In genomic region chr7:1587738-1588137, GRCh38 we compare ENCODE assay signal across 29 cellular contexts. TPM values are rescaled to one million over a fixed set of nuclear protein-coding genes. Genes with fewer than 3 reads are reported as not detected.
"Had no signal": no experiment of that assay in that cellular context is flagged by ENCODE, and none has a peak within 500 bp of the region (broad histone marks: within the 10 kb centered on the region; RNA-seq: fewer than 3 reads in every experiment).

No MANE protein-coding gene starts in this region.

- H3K27me3 ChIP-seq: ascending aorta, colonic mucosa had no signal

- ATAC-seq: activated naive CD4-positive, alpha-beta T cell treated with anti-CD3 and anti-CD28 coated beads, Interleukin-2, amount 50 U/mL, for 72 hours; activated T-cell treated with anti-CD3 and anti-CD28 coated beads, Interleukin-2, amount 50 U/mL, for 72 hours; esophagus mucosa; WTC11 had no signal

- H3K4me3 Mint-ChIP-seq: activated CD4-positive, alpha-beta memory T cell treated with anti-CD3 and anti-CD28 coated beads, Interleukin-2, amount 10 ng/mL, durations not matched to agents 7 days and 5 days; activated CD4-positive, alpha-beta T cell treated with anti-CD3 and anti-CD28 coated beads, Interleukin-2, amount 10 ng/mL, durations not matched to agents 7 days and 5 days; activated naive CD4-positive, alpha-beta T cell treated with anti-CD3 and anti-CD28 coated beads, Interleukin-2, amount 10 ng/mL, durations not matched to agents 7 days and 5 days; activated naive CD8-positive, alpha-beta T cell treated with anti-CD3 and anti-CD28 coated beads, Interleukin-2, amount 10 ng/mL, durations not matched to agents 7 days and 5 days; activated T-cell treated with anti-CD3 and anti-CD28 coated beads, Interleukin-2, amount 50 U/mL, for 24 hours; activated T-cell treated with anti-CD3 and anti-CD28 coated beads, Interleukin-2, amount 50 U/mL, for 72 hours; brain; endodermal cell; WTC11 had no signal

- H3K9me3 ChIP-seq: colonic mucosa had no signal

- FAIRE-seq: frontal cortex had no signal

- H3K4me3 ChIP-seq: ascending aorta, breast epithelium, cardiac muscle cell, colonic mucosa had no signal

- H3K36me3 ChIP-seq: ascending aorta, breast epithelium, cardiac muscle cell, colonic mucosa had no signal

- DNase-seq: activated CD4-positive, alpha-beta memory T cell treated with anti-CD3 and anti-CD28 coated beads, Interleukin-2, amount 10 ng/mL, durations not matched to agents 7 days and 5 days; activated CD4-positive, alpha-beta T cell treated with anti-CD3 and anti-CD28 coated beads for 1 hour; activated CD4-positive, alpha-beta T cell treated with anti-CD3 and anti-CD28 coated beads for 4 hours; activated CD4-positive, alpha-beta T cell treated with anti-CD3 and anti-CD28 coated beads, Interleukin-2, amount 10 ng/mL, durations not matched to agents 7 days and 5 days; activated CD4-positive, alpha-beta T cell treated with anti-CD3 and anti-CD28 coated beads, Interleukin-2, amount 50 U/mL, for 4 hours; activated CD8-positive, alpha-beta memory T cell treated with anti-CD3 and anti-CD28 coated beads, Interleukin-2, amount 50 U/mL, for 48 hours; activated gamma-delta T cell; activated naive CD4-positive, alpha-beta T cell; activated naive CD4-positive, alpha-beta T cell treated with anti-CD3 and anti-CD28 coated beads, Interleukin-2, amount 10 ng/mL, durations not matched to agents 7 days and 5 days; activated naive CD8-positive, alpha-beta T cell treated with anti-CD3 and anti-CD28 coated beads, Interleukin-2, amount 10 ng/mL, durations not matched to agents 7 days and 5 days; activated T-cell treated with anti-CD3 and anti-CD28 coated beads for 4 hours; activated T-cell treated with anti-CD3 and anti-CD28 coated beads, Interleukin-2, amount 50 U/mL, for 24 hours; activated T-cell treated with anti-CD3 and anti-CD28 coated beads, Interleukin-2, amount 50 U/mL, for 72 hours; central memory CD4-positive, alpha-beta T cell; cerebellar nuclear complex; colonic mucosa; effector memory CD4-positive, alpha-beta T cell; endodermal cell; foreskin fibroblast; head of caudate nucleus; T-helper 2 cell had no signal

- H3K36me3 Mint-ChIP-seq: activated naive CD4-positive, alpha-beta T cell treated with anti-CD3 and anti-CD28 coated beads, Interleukin-2, amount 10 ng/mL, durations not matched to agents 7 days and 5 days; activated naive CD4-positive, alpha-beta T cell treated with anti-CD3 and anti-CD28 coated beads, Interleukin-2, amount 50 U/mL, for 72 hours; activated naive CD8-positive, alpha-beta T cell treated with anti-CD3 and anti-CD28 coated beads, Interleukin-2, amount 10 ng/mL, durations not matched to agents 7 days and 5 days; brain had no signal

- H3K27ac ChIP-seq: ascending aorta, breast epithelium, cardiac muscle cell, colonic mucosa had no signal

- H3K4me1 ChIP-seq: ascending aorta, breast epithelium, colonic mucosa had no signal

- H3K4me1 Mint-ChIP-seq: endodermal cell had no signal

- H3K27ac Mint-ChIP-seq: activated CD4-positive, alpha-beta memory T cell treated with anti-CD3 and anti-CD28 coated beads, Interleukin-2, amount 10 ng/mL, durations not matched to agents 7 days and 5 days; activated CD4-positive, alpha-beta T cell treated with anti-CD3 and anti-CD28 coated beads, Interleukin-2, amount 10 ng/mL, durations not matched to agents 7 days and 5 days; activated naive CD4-positive, alpha-beta T cell treated with anti-CD3 and anti-CD28 coated beads, Interleukin-2, amount 10 ng/mL, durations not matched to agents 7 days and 5 days; activated naive CD4-positive, alpha-beta T cell treated with anti-CD3 and anti-CD28 coated beads, Interleukin-2, amount 50 U/mL, for 72 hours; activated naive CD8-positive, alpha-beta T cell treated with anti-CD3 and anti-CD28 coated beads, Interleukin-2, amount 10 ng/mL, durations not matched to agents 7 days and 5 days; activated T-cell treated with anti-CD3 and anti-CD28 coated beads, Interleukin-2, amount 50 U/mL, for 24 hours; activated T-cell treated with anti-CD3 and anti-CD28 coated beads, Interleukin-2, amount 50 U/mL, for 72 hours; brain; endodermal cell; WTC11 had no signal

RNA-seq across cellular contexts. Expression of gene TMEM184A, which starts 31.7 kb away (rescaled TPM):
- total RNA-seq: activated CD4-positive, alpha-beta memory T cell treated with anti-CD3 and anti-CD28 coated beads, Interleukin-2, amount 10 ng/mL, durations not matched to agents 7 days and 5 days; activated CD4-positive, alpha-beta T cell treated with anti-CD3 and anti-CD28 coated beads, Interleukin-2, amount 10 ng/mL, durations not matched to agents 7 days and 5 days; activated naive CD8-positive, alpha-beta T cell treated with anti-CD3 and anti-CD28 coated beads, Interleukin-2, amount 10 ng/mL, durations not matched to agents 7 days and 5 days; ascending aorta; frontal cortex had no signal
